ENCODE assay signal across 8 cellular contexts in the genomic region with DNA sequence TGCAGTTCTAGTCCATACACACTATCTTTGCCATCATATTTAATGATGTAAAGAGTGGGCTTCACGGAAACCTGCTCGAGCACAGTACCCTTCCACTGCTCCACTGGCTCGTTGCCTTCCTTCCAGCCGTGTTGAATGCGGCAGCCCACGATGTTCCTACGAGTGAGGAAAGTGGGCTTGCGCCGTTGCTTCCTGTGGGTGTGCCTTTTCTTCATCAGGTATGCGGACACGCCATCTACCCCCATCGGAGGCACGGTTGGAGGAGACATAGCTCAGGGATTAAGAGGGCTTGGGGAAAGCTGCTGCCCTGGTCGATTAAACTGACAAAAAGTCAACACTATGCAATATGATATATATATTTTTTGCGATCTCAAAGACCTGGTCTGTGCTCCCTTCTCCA. TPM values are rescaled to one million over a fixed set of nuclear protein-coding genes. Genes with fewer than 3 reads are reported as not detected.
DNase-seq lines count a peak whose midpoint lies in the region; ATAC-seq, FAIRE-seq and TF ChIP-seq lines count a peak whose summit lies in the region.

No MANE protein-coding gene starts in this region.

- peak overlapping the region; percentile 61 for H3K9ac ChIP-seq in keratinocyte (ENCODE audit: control insufficient read depth, extremely low read depth, insufficient read depth, low read length)

- H2AFZ ChIP-seq in PC-9 (peak overlapping the region; percentile 80), keratinocyte (ENCODE audit: control insufficient read depth, low read length) (peak overlapping the region; percentile 92)

- no peaks in the 10 kb centered on the region for H3K27me3 ChIP-seq in CD8-positive, alpha-beta T cell (ENCODE audit: insufficient read depth, low read length)
- H3K27me3 ChIP-seq in PC-9 (ENCODE audit: insufficient read depth, low read depth) (no peaks in the 10 kb centered on the region), keratinocyte (ENCODE audit: control insufficient read depth, extremely low read depth, insufficient read depth, low read length) (no peaks in the 10 kb centered on the region)

- no peaks in the 10 kb centered on the region for H3K9me1 ChIP-seq in keratinocyte (ENCODE audit: control insufficient read depth, extremely low read depth, insufficient read depth, low read length)

- no peak for TF ChIP-seq CTCF in CD8-positive, alpha-beta T cell (IDR thresholded peaks at IDR 0.05)
- TF ChIP-seq CTCF in PC-9 (conservative IDR thresholded peaks at IDR 0.05), result no peak
- TF ChIP-seq CTCF in brain (conservative IDR thresholded peaks at IDR 0.05), result no peak
- TF ChIP-seq CTCF in keratinocyte (optimal IDR thresholded peaks at IDR 0.05 in 1 of 3, IDR thresholded peaks at IDR 0.05 in 1 of 3, conservative IDR thresholded peaks at IDR 0.05 in 1 of 3; ENCODE audit: extremely low read depth in 1 of 3, insufficient read depth in 2 of 3, low read length in 3 of 3), result no peak

- intact Hi-C loops in CD8-positive, alpha-beta T cell (cut with DNase I, micrococcal nuclease), result loop anchor here (2.0 to 10.0 kb wide), 3 partner anchors 210 to 1044 kb away; a partner anchor contains a TSS
- intact Hi-C loops in PC-9 (cut with micrococcal nuclease; ENCODE audit: unreplicated experiment), result loop anchor here (2.0 kb wide), 3 partner anchors 74 to 210 kb away; no protein-coding TSS in a partner anchor

- peaks cover 8% of the 10 kb centered on the region for H3K4me1 ChIP-seq in CD8-positive, alpha-beta T cell (ENCODE audit: insufficient read depth, low read length)
- H3K4me1 ChIP-seq in PC-9 (replicated peaks; ENCODE audit: insufficient read depth) (peaks cover 22% of the 10 kb centered on the region), keratinocyte (ENCODE audit: control insufficient read depth, extremely low read depth, insufficient read depth, low read length) (no peaks in the 10 kb centered on the region)

- DNase-seq in CD8-positive, alpha-beta T cell, result peak in 4 of 7 experiments; percentile 5 to 51 (median 24)
- peak; percentile 24 to 48 for DNase-seq in PC-9
- DNase-seq in keratinocyte (ENCODE audit: low read depth, low spot score), result no peak
- DNase-seq in stimulated activated CD4-positive, alpha-beta T cell treated with anti-CD3 and anti-CD28 coated beads, Interleukin-4, amount 100 ng/mL, for 24 hours, result peak; percentile 3
- DNase-seq in effector CD4-positive, alpha-beta T cell, result no peak

- POLR2A ChIA-PET in CD8-positive, alpha-beta T cell (lab: Charles Lee), result no interaction called here
- POLR2A ChIA-PET in PC-9 (lab: Charles Lee; ENCODE audit: unreplicated experiment), result no interaction called here

- dilution Hi-C loops in keratinocyte (cut with MboI; ENCODE audit: extremely low pct_ligation_motif_present, low sequenced_read_pairs), result no loop called here

- 0 out of 2 replicates have a peak, but pooled peaks cover 8% of the 10 kb centered on the region for H3F3A ChIP-seq in PC-9 (ENCODE audit: insufficient read depth, low read depth)

- H3K27ac Mint-ChIP-seq in CD8-positive, alpha-beta T cell, result peak overlapping the region; percentile 66
- peak overlapping the region; percentile 82 to 99 (median 93) for H3K27ac Mint-ChIP-seq in brain

- H3K4me2 ChIP-seq in PC-9, result peak overlapping the region; percentile 91
- H3K4me2 ChIP-seq in keratinocyte (ENCODE audit: control insufficient read depth, extremely low read depth, insufficient read depth, low read depth, low read length), result peak overlapping the region; percentile 72

- H3K36me3 ChIP-seq in CD8-positive, alpha-beta T cell (ENCODE audit: insufficient read depth, low read length), result no peaks in the 10 kb centered on the region
- H3K36me3 ChIP-seq in PC-9 (ENCODE audit: low read depth) (no peaks in the 10 kb centered on the region; the same call in 1 of the 2 replicates), keratinocyte (ENCODE audit: control insufficient read depth in 2 of 2, extremely low read depth in 1 of 2, insufficient read depth in 2 of 2, low read length in 2 of 2) (no peaks in the 10 kb centered on the region)

- H3K4me3 ChIP-seq in CD8-positive, alpha-beta T cell (ENCODE audit: low read depth, low read length), result peak overlapping the region; percentile 66
- H3K4me3 ChIP-seq in PC-9, result peak overlapping the region; percentile 83
- H3K4me3 ChIP-seq in keratinocyte (ENCODE audit: control insufficient read depth in 2 of 3, extremely low read depth in 1 of 3, insufficient read depth in 2 of 3, low read depth in 1 of 3, low read length in 3 of 3), result peak overlapping the region; percentile 56 to 82 (median 57)

- BruUV-seq in PC-9 (replicated peaks; lab: Mats Ljungman, UMichigan), result no TSS peak

- H3K9me3 Mint-ChIP-seq in CD8-positive, alpha-beta T cell, result no peaks in the 10 kb centered on the region
- H3K9me3 Mint-ChIP-seq in brain, result no peaks in the 10 kb centered on the region

- no peaks in the 10 kb centered on the region for H4K20me1 ChIP-seq in PC-9 (ENCODE audit: insufficient read depth)
- no peaks in the 10 kb centered on the region for H4K20me1 ChIP-seq in keratinocyte (ENCODE audit: control insufficient read depth, extremely low read depth, insufficient read depth, low read length)

- CTCF ChIA-PET in CD8-positive, alpha-beta T cell (lab: Charles Lee), result no interaction called here
- CTCF ChIA-PET in PC-9 (lab: Charles Lee), result no interaction called here

- H3K4me1 Mint-ChIP-seq in CD8-positive, alpha-beta T cell (ENCODE audit: low read depth), result peaks cover 26% of the 10 kb centered on the region
- H3K4me1 Mint-ChIP-seq in brain, result peaks cover 12% of the 10 kb centered on the region

- no peaks in the 10 kb centered on the region for H3K9me3 ChIP-seq in CD8-positive, alpha-beta T cell (ENCODE audit: low read length)
- no peaks in the 10 kb centered on the region for H3K9me3 ChIP-seq in PC-9 (ENCODE audit: insufficient read depth, low read depth)
- H3K9me3 ChIP-seq in keratinocyte (ENCODE audit: control insufficient read depth, low read depth, low read length), result no peaks in the 10 kb centered on the region

- H3K36me3 Mint-ChIP-seq in CD8-positive, alpha-beta T cell, result peaks cover 3% of the 10 kb centered on the region
- H3K36me3 Mint-ChIP-seq in brain, result no peaks in the 10 kb centered on the region

- H3K9me2 ChIP-seq in PC-9 (ENCODE audit: insufficient read depth), result no peaks in the 10 kb centered on the region

- FAIRE-seq in keratinocyte (lab: Jason Lieb, UNC), result no peak

- peak overlapping the region; percentile 91 for H3K4me3 Mint-ChIP-seq in CD8-positive, alpha-beta T cell
- peak overlapping the region; percentile 92 to 96 (median 95) for H3K4me3 Mint-ChIP-seq in brain

- H3K27me3 Mint-ChIP-seq in CD8-positive, alpha-beta T cell (ENCODE audit: low read depth), result no peaks in the 10 kb centered on the region
- peaks cover 3% of the 10 kb centered on the region for H3K27me3 Mint-ChIP-seq in brain

- H3K79me2 ChIP-seq in PC-9 (ENCODE audit: low read depth) (peaks cover 43% of the 10 kb centered on the region), keratinocyte (ENCODE audit: control insufficient read depth, insufficient read depth, low read length) (peaks cover 8% of the 10 kb centered on the region)

- H3K27ac ChIP-seq in CD8-positive, alpha-beta T cell (ENCODE audit: low read depth, low read length), result peak overlapping the region; percentile 29
- H3K27ac ChIP-seq in PC-9, result peak overlapping the region; percentile 82
- H3K27ac ChIP-seq in keratinocyte (ENCODE audit: control insufficient read depth, insufficient read depth, low read length), result peak overlapping the region; percentile 62

- ATAC-seq in CD8-positive, alpha-beta T cell, result peak; percentile 34
- ATAC-seq in GM19043 (IDR thresholded peaks at IDR 0.05; ENCODE audit: low read depth, unreplicated experiment) (peak; percentile 36), HG03342 (IDR thresholded peaks at IDR 0.05; ENCODE audit: unreplicated experiment) (peak; percentile 32)

RNA-seq across cellular contexts. Expression of a gene that starts 0.6 kb away (rescaled TPM):
- total RNA-seq in CD8-positive, alpha-beta T cell, result 1 to 10 TPM; 1.0 to 1.3 TPM
- total RNA-seq in PC-9 (2021), result 14.1 and 20.1 TPM in 2 replicates
- polyA plus RNA-seq in brain (ENCODE audit: insufficient read depth, low read depth, low replicate concordance) (12.5 TPM), keratinocyte (1.8 to 5.8 TPM (median 4.4 TPM) in 3 replicates)
- polyA plus RNA-seq in keratinocyte (2011; ENCODE audit: low read depth), result 3.2 TPM
- 1.3 and 2.4 TPM in 2 replicates for polyA plus RNA-seq in keratinocyte (2011; cell fraction: cytosol; rRNA removed)
- 3.2 and 4.1 TPM in 2 replicates for polyA plus RNA-seq in keratinocyte (2011; cell fraction: nucleus; rRNA removed)
- polyA plus RNA-seq in keratinocyte (2012; ENCODE audit: low replicate concordance), result 2.9 and 5.4 TPM in 2 replicates
- polyA minus RNA-seq in keratinocyte, result 1.9 to 4.3 TPM (median 2.2 TPM) in 3 replicates
- 2.5 TPM for polyA minus RNA-seq in keratinocyte (2011; cell fraction: cytosol; rRNA and poly(A)+ RNA removed)
- 2.7 and 3.3 TPM in 2 replicates for polyA minus RNA-seq in keratinocyte (2011; cell fraction: nucleus; rRNA and poly(A)+ RNA removed)

Comparison
In these comparisons a context has a peak if more than half of its experiments do, and no peak if none do; other contexts are left out.
1. DNase-seq: peak in CD8-positive, alpha-beta T cell (4 of 7), PC-9 (2 of 2) and stimulated activated CD4-positive, alpha-beta T cell treated with anti-CD3 and anti-CD28 coated beads, Interleukin-4, amount 100 ng/mL, for 24 hours (single experiment); none in keratinocyte (single experiment) and effector CD4-positive, alpha-beta T cell (single experiment).
2. H3K27ac ChIP-seq: peak in every context shown above with its lines; median percentile 82 in PC-9; 62 in keratinocyte; 29 in CD8-positive, alpha-beta T cell.
3. Peak in every context shown above with its lines, with median percentiles within 50 percentile points of each other: ATAC-seq and H3K4me3 ChIP-seq.